Comparison of ENCODE assay signal across 16 cellular contexts in genomic region chr20:35704514-35705261, GRCh38. TPM values are rescaled to one million over a fixed set of nuclear protein-coding genes. Genes with fewer than 3 reads are reported as not detected.
A peak's percentile ranks its signal among the peaks of the same experiment; 100 is the strongest.
DNase-seq lines count a peak whose midpoint lies in the region; TF ChIP-seq lines count a peak whose summit lies in the region.
"Had no signal": no experiment of that assay in that cellular context is flagged by ENCODE, and none has a peak within 500 bp of the region (broad histone marks: within the 10 kb centered on the region; RNA-seq: fewer than 3 reads in every experiment).

No MANE protein-coding gene starts in this region.

- peaks cover 21% of the 10 kb centered on the region for H3K4me1 Mint-ChIP-seq in Caco-2 (ENCODE audit: low read depth, unreplicated experiment)
- peaks cover 30 to 69% of the 10 kb centered on the region in 2 donors for H3K4me1 Mint-ChIP-seq in immature natural killer cell

- CTCF ChIA-PET in Caco-2 (lab: Charles Lee): no interaction called here

- no peak overlapping the region for H3K4me3 Mint-ChIP-seq in Caco-2 (ENCODE audit: unreplicated experiment)
- no peak overlapping the region for H3K4me3 Mint-ChIP-seq in immature natural killer cell

- H3K27ac Mint-ChIP-seq in Caco-2 (ENCODE audit: unreplicated experiment) (peak overlapping the region; percentile 47), immature natural killer cell (peak overlapping the region in 5 of 6 donors; percentile 9 to 73 (median 35))

- TF ChIP-seq CTCF in Caco-2 (IDR thresholded peaks at IDR 0.05; ENCODE audit: insufficient read depth in 1 of 2, low read depth in 1 of 2, low read length in 1 of 2, severe bottlenecking in 1 of 2, unreplicated experiment in 1 of 2): no peak
- TF ChIP-seq CTCF in BE2C (IDR thresholded peaks at IDR 0.05; ENCODE audit: low read depth, low read length): no peak

- no peaks in the 10 kb centered on the region for H3K27me3 ChIP-seq in Caco-2 (replicated peaks; ENCODE audit: control insufficient read depth, insufficient read depth, low read length)
- H3K27me3 ChIP-seq in BE2C: no peaks in the 10 kb centered on the region
- H3K27me3 ChIP-seq: esophagus squamous epithelium, gastroesophageal sphincter, upper lobe of left lung had no signal

- no TSS peak for BruUV-seq in Caco-2 (replicated peaks; lab: Mats Ljungman, UMichigan)

- H3K4me3 ChIP-seq in Caco-2 (ENCODE audit: low read depth, low read length) (no peak overlapping the region), BE2C (ENCODE audit: low read depth, low read length) (no peak overlapping the region)
- H3K4me3 ChIP-seq: esophagus squamous epithelium, gastroesophageal sphincter, upper lobe of left lung had no signal

- POLR2A ChIA-PET in Caco-2 (lab: Charles Lee): interaction anchor here (0.6 kb wide), 1 partner anchor 533 kb away, joined by 6 read pairs; no protein-coding TSS in a partner anchor

- H3K9me3 ChIP-seq in Caco-2: no peaks in the 10 kb centered on the region
- H3K9me3 ChIP-seq in BE2C: no peaks in the 10 kb centered on the region
- H3K9me3 ChIP-seq: esophagus squamous epithelium, gastroesophageal sphincter, upper lobe of left lung had no signal

- H3K9me3 Mint-ChIP-seq in Caco-2 (ENCODE audit: unreplicated experiment): no peaks in the 10 kb centered on the region
- H3K9me3 Mint-ChIP-seq in immature natural killer cell: no peaks in the 10 kb centered on the region
- H3K9me3 Mint-ChIP-seq: effector memory CD8-positive, alpha-beta T cell had no signal

- H3K27me3 Mint-ChIP-seq in Caco-2 (ENCODE audit: insufficient read depth, unreplicated experiment): no peaks in the 10 kb centered on the region
- H3K27me3 Mint-ChIP-seq in immature natural killer cell (ENCODE audit: low read depth in 3 of 3): peaks cover 15 to 57% (median 47%) of the 10 kb centered on the region in 3 donors
- H3K27me3 Mint-ChIP-seq: effector memory CD8-positive, alpha-beta T cell had no signal

- H3K4me1 ChIP-seq in Caco-2 (peaks cover 11% of the 10 kb centered on the region; the same call in 1 of the 2 replicates), BE2C (no peaks in the 10 kb centered on the region)

- DNase-seq in Caco-2 (no peak), NAMALWA (ENCODE audit: low spot score) (peak; percentile 6), immature natural killer cell (peak in 1 of 3 donors; percentile 4), MV-4-11 (lab: John Stamatoyannopoulos, UW) (no peak), BE2C (no peak)
- DNase-seq: activated CD4-positive, alpha-beta T cell treated with anti-CD3 and anti-CD28 coated beads for 48 hours; activated naive CD4-positive, alpha-beta T cell treated with anti-CD3 and anti-CD28 coated beads, Interleukin-2, amount 50 U/mL, for 16 hours; effector memory CD8-positive, alpha-beta T cell; esophagus squamous epithelium; mammary epithelial cell; NCI-H187 treated with DMSO at 0.1 percent for 48 hours; occipital lobe; retina; stimulated activated CD4-positive, alpha-beta T cell treated with anti-CD3 and anti-CD28 coated beads, Interleukin-4, amount 100 ng/mL, for 4 hours; upper lobe of left lung had no signal

- H3K36me3 Mint-ChIP-seq in Caco-2 (ENCODE audit: insufficient read depth, unreplicated experiment) (peaks cover 100% of the 10 kb centered on the region), immature natural killer cell (peaks cover 17 to 43% (median 36%) of the 10 kb centered on the region in 3 donors)

- H3K36me3 ChIP-seq in Caco-2 (ENCODE audit: control insufficient read depth, insufficient read depth, low read length) (peaks cover 8% of the 10 kb centered on the region), BE2C (peaks cover 85% of the 10 kb centered on the region)

- intact Hi-C loops in Caco-2 (cut with micrococcal nuclease; ENCODE audit: unreplicated experiment): no loop called here

RNA-seq across cellular contexts. Expression of gene ROMO1, which starts 5.5 kb away (rescaled TPM):
- 354 and 357 TPM in 2 replicates for total RNA-seq in Caco-2 (2022)
- polyA plus RNA-seq in immature natural killer cell: 100 to 1,000 TPM; 298 to 612 (median 340) TPM
- 382 TPM for polyA plus RNA-seq in BE2C (2012; ENCODE audit: insufficient read depth, insufficient read length, low read depth)

RNA-seq across cellular contexts. Expression of gene NFS1, which starts 5.5 kb away (rescaled TPM):
- total RNA-seq in Caco-2 (2022): 69.8 and 77.1 TPM in 2 replicates
- polyA plus RNA-seq in immature natural killer cell: 10 to 100 TPM in 2 of 3 donors, 1 to 10 TPM in 1; 8.1 to 21.3 (median 20.0) TPM
- polyA plus RNA-seq in BE2C (2012; ENCODE audit: insufficient read depth, insufficient read length, low read depth): 21.3 TPM

RNA-seq across cellular contexts. Expression of gene RBM39, which starts 37.4 kb away (rescaled TPM):
- total RNA-seq in Caco-2 (2022): 750 and 777 TPM in 2 replicates
- 100 to 1,000 TPM; 120 to 203 (median 142) TPM for polyA plus RNA-seq in immature natural killer cell
- polyA plus RNA-seq in BE2C (2012; ENCODE audit: insufficient read depth, insufficient read length, low read depth): 283 TPM

RNA-seq across cellular contexts. Expression of gene CPNE1, which starts 40.0 kb away (rescaled TPM):
- 815 and 833 TPM in 2 replicates for total RNA-seq in Caco-2 (2022)
- 100 to 1,000 TPM; 445 to 490 (median 454) TPM for polyA plus RNA-seq in immature natural killer cell
- polyA plus RNA-seq in BE2C (2012; ENCODE audit: insufficient read depth, insufficient read length, low read depth): 549 TPM

RNA-seq across cellular contexts. Expression of gene RBM12, which starts 40.0 kb away (rescaled TPM):
- 146 and 147 TPM in 2 replicates for total RNA-seq in Caco-2 (2022)
- polyA plus RNA-seq in immature natural killer cell: 10 to 100 TPM; 14.7 to 32.9 (median 18.7) TPM
- 41.7 TPM for polyA plus RNA-seq in BE2C (2012; ENCODE audit: insufficient read depth, insufficient read length, low read depth)
